Comparison of ENCODE assay signal across 9 cellular contexts in the genomic region with DNA sequence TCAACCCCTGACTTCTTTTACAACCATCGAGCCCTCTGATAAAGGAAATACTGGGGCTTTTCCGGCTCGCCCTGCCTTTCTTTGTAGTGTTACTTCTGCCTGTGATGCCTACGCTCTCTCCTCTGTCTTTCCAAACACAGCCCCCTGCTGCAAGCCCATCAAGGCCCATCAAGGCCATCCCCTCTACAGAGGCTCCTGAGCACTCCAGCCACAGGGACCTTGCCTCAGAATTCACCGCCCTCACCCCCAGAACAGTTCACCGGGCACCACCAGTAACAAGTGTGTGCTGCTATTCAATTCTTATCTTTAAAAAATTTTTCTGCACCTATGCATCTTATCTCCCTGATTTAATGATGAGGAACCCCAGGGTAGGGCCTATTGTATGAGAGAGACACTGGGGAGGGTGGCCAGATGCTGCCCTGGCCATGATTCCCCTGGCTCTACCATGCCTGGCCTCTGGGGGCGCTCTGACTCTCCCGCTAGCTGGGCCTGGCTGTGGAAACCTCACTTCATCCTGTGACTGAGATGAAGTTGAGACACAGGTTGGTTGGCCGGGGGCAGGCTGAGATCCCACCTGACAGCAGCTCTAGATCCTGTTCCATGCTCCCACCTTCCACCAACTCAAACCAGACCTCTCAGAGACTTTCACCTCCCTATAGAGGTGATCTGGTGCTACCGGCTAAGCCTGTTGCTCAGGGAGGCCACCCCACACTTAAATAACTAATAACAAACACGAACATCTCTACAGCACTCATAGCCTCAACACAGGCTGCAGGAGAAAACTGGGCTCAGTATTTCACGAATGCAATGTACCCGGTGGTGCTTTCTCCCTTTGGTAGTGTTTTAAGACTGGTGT. TPM values are rescaled to one million over a fixed set of nuclear protein-coding genes. Genes with fewer than 3 reads are reported as not detected.
DNase-seq lines count a peak whose midpoint lies in the region; ATAC-seq and TF ChIP-seq lines count a peak whose summit lies in the region.
"Had no signal": no experiment of that assay in that cellular context is flagged by ENCODE, and none has a peak within 500 bp of the region (broad histone marks: within the 10 kb centered on the region; RNA-seq: fewer than 3 reads in every experiment).

No MANE protein-coding gene starts in this region.

- H3K27me3 Mint-ChIP-seq in T-helper 17 cell = peaks cover 59% of the 10 kb centered on the region
- H3K27me3 Mint-ChIP-seq in natural killer cell treated with Interleukin-12 subunit alpha and Interleukin-12 subunit beta and Interleukin-15 and Interleukin-18, amount 100 ng/mL, for 72 hours = peaks cover 38 to 63% of the 10 kb centered on the region in 2 donors

- no peak overlapping the region for H3K4me3 Mint-ChIP-seq in T-helper 17 cell
- H3K4me3 Mint-ChIP-seq in natural killer cell treated with Interleukin-12 subunit alpha and Interleukin-12 subunit beta and Interleukin-15 and Interleukin-18, amount 100 ng/mL, for 72 hours = no peak overlapping the region

- ATAC-seq in HG02642 (IDR thresholded peaks at IDR 0.05; ENCODE audit: poor library complexity, unreplicated experiment) = peak; percentile 67
- ATAC-seq in T-helper 17 cell = peak; percentile 62
- peak; percentile 67 to 83 for ATAC-seq in natural killer cell treated with Interleukin-12 subunit alpha and Interleukin-12 subunit beta and Interleukin-15 and Interleukin-18, amount 100 ng/mL, for 72 hours
- ATAC-seq in GM18873 (IDR thresholded peaks at IDR 0.05; ENCODE audit: low FRiP score, unreplicated experiment) = no peak
- no peak for ATAC-seq in GM21390 (IDR thresholded peaks at IDR 0.05; ENCODE audit: unreplicated experiment)

- DNase-seq in EH (ENCODE audit: low read depth) (peak; percentile 18), T-helper 17 cell (peak in 1 of 3 donors; percentile 18), colonic mucosa (peak; percentile 38), NCI-H2196 (lab: John Stamatoyannopoulos, UW; ENCODE audit: unreplicated experiment) (no peak)
- no peak for DNase-seq in natural killer cell treated with Interleukin-12 subunit alpha and Interleukin-12 subunit beta and Interleukin-15 and Interleukin-18, amount 100 ng/mL, for 72 hours (ENCODE audit: low spot score)

- no peak overlapping the region for H3K27ac Mint-ChIP-seq in T-helper 17 cell
- H3K27ac Mint-ChIP-seq in natural killer cell treated with Interleukin-12 subunit alpha and Interleukin-12 subunit beta and Interleukin-15 and Interleukin-18, amount 100 ng/mL, for 72 hours = no peak overlapping the region

- H3K36me3 Mint-ChIP-seq in T-helper 17 cell (ENCODE audit: low read depth) = no peaks in the 10 kb centered on the region
- no peaks in the 10 kb centered on the region for H3K36me3 Mint-ChIP-seq in natural killer cell treated with Interleukin-12 subunit alpha and Interleukin-12 subunit beta and Interleukin-15 and Interleukin-18, amount 100 ng/mL, for 72 hours

- H3K9me3 ChIP-seq in T-helper 17 cell (ENCODE audit: control insufficient read depth, low read length, poor library complexity, severe bottlenecking) = peaks cover 3% of the 10 kb centered on the region
- H3K9me3 ChIP-seq in colonic mucosa = no peaks in the 10 kb centered on the region
- H3K9me3 ChIP-seq: SJSA1 had no signal

- intact Hi-C loops in colonic mucosa (cut with DNase I) = no loop called here

- H3K4me1 ChIP-seq in colonic mucosa = no peaks in the 10 kb centered on the region
- H3K4me1 ChIP-seq: SJSA1 had no signal

- H3K27ac ChIP-seq in colonic mucosa = no peak overlapping the region
- H3K27ac ChIP-seq: SJSA1 had no signal

- no peaks in the 10 kb centered on the region for H3K27me3 ChIP-seq in colonic mucosa

- peak; percentile 47 for TF ChIP-seq CTCF in colonic mucosa (IDR thresholded peaks at IDR 0.05)

- no peaks in the 10 kb centered on the region for H3K9me3 Mint-ChIP-seq in natural killer cell treated with Interleukin-12 subunit alpha and Interleukin-12 subunit beta and Interleukin-15 and Interleukin-18, amount 100 ng/mL, for 72 hours

- no peak overlapping the region for H3K9ac ChIP-seq in colonic mucosa (ENCODE audit: low read depth in 2 of 2, low read length in 2 of 2)

- no peaks in the 10 kb centered on the region for H3K36me3 ChIP-seq in colonic mucosa
- H3K36me3 ChIP-seq: SJSA1 had no signal

- H3K4me1 Mint-ChIP-seq in T-helper 17 cell = no peaks in the 10 kb centered on the region
- H3K4me1 Mint-ChIP-seq in natural killer cell treated with Interleukin-12 subunit alpha and Interleukin-12 subunit beta and Interleukin-15 and Interleukin-18, amount 100 ng/mL, for 72 hours (ENCODE audit: low read depth in 2 of 2) = peaks cover 0 to 5% of the 10 kb centered on the region in 2 donors

- no peak overlapping the region for H3K4me3 ChIP-seq in colonic mucosa
- H3K4me3 ChIP-seq: SJSA1 had no signal

RNA-seq across cellular contexts. Expression of gene GLP1R, which starts 19.2 kb away (rescaled TPM):
- total RNA-seq in T-helper 17 cell (not detected), colonic mucosa (not detected)
- total RNA-seq in natural killer cell treated with Interleukin-12 subunit alpha and Interleukin-12 subunit beta and Interleukin-15 and Interleukin-18, amount 100 ng/mL, for 72 hours = not detected
- total RNA-seq: SJSA1 had no signal

Comparison
In these comparisons a context has a peak if more than half of its experiments do, and no peak if none do; other contexts are left out.
1. DNase-seq: peak in EH (single experiment) and colonic mucosa (single experiment); none in natural killer cell treated with Interleukin-12 subunit alpha and Interleukin-12 subunit beta and Interleukin-15 and Interleukin-18, amount 100 ng/mL, for 72 hours (single experiment) and NCI-H2196 (single experiment).
2. ATAC-seq: peak in HG02642 (single experiment), T-helper 17 cell (single experiment) and natural killer cell treated with Interleukin-12 subunit alpha and Interleukin-12 subunit beta and Interleukin-15 and Interleukin-18, amount 100 ng/mL, for 72 hours (2 of 2); none in GM18873 (single experiment) and GM21390 (single experiment).